8 cellular contexts compared by ENCODE assay signal in genomic region chr18:63367241-63367953, GRCh38. TPM values are rescaled to one million over a fixed set of nuclear protein-coding genes. Genes with fewer than 3 reads are reported as not detected.
A peak's percentile ranks its signal among the peaks of the same experiment; 100 is the strongest.
DNase-seq lines count a peak whose midpoint lies in the region; ATAC-seq, FAIRE-seq and TF ChIP-seq lines count a peak whose summit lies in the region.

No MANE protein-coding gene starts in this region.

- intact Hi-C loops in heart right ventricle (cut with DNase I): loop anchor here in 7 of 10 donors (1.0 to 10.0 kb wide), 6 partner anchors 35 to 653 kb away; partner anchors contain the start of genes VPS4B (in 7 of the 7) and PHLPP1 (in 1 of the 7)

- H3K4me3 ChIP-seq in heart right ventricle: peak overlapping the region; percentile 81 to 97 (median 90)
- H3K4me3 ChIP-seq in upper lobe of left lung: peak overlapping the region; percentile 77 to 99 (median 88)

- peaks cover 0 to 6% (median 3%) of the 10 kb centered on the region in 9 donors for H3K36me3 ChIP-seq in heart right ventricle
- peaks cover 0 to 2% (median under 1%) of the 10 kb centered on the region in 4 donors for H3K36me3 ChIP-seq in upper lobe of left lung

- TF ChIP-seq CTCF in heart right ventricle (IDR thresholded peaks at IDR 0.05): peak in 1 of 9 donors; percentile 8
- peak in 2 of 6 experiments; percentile 1 to 4 for TF ChIP-seq CTCF in upper lobe of left lung (IDR thresholded peaks at IDR 0.05)

- 0 to 1% methylated on average over 58 to 66 of the region's 66 CpGs for WGBS in heart right ventricle, 2 donors
- WGBS in upper lobe of left lung, 2 donors: 0 to 1% methylated on average over 6 to 15 of the region's 66 CpGs

- H3K27me3 ChIP-seq in heart right ventricle: no peaks in the 10 kb centered on the region
- no peaks in the 10 kb centered on the region for H3K27me3 ChIP-seq in upper lobe of left lung

- TF ChIP-seq POLR2A in GM12892 (IDR thresholded peaks at IDR 0.05; ENCODE audit: low read depth, low read length) (peak; percentile 86), upper lobe of left lung (IDR thresholded peaks at IDR 0.05) (peak; percentile 27 to 94 (median 84))

- TF ChIP-seq EP300 in upper lobe of left lung (IDR thresholded peaks at IDR 0.05): no peak

- peak; percentile 92 for ATAC-seq in HG02798 (IDR thresholded peaks at IDR 0.05; ENCODE audit: poor library complexity, unreplicated experiment)
- peak; percentile 97 to 99 (median 98) for ATAC-seq in heart right ventricle
- ATAC-seq in upper lobe of left lung (ENCODE audit: low FRiP score in 2 of 2): peak; percentile 98 to 99

- H3K4me1 ChIP-seq in heart right ventricle (peaks cover 3 to 36% (median 13%) of the 10 kb centered on the region in 9 donors), upper lobe of left lung (peaks cover 17 to 23% (median 18%) of the 10 kb centered on the region in 4 donors)

- H3K9me3 ChIP-seq in heart right ventricle (peaks cover 0 to 5% (median 0%) of the 10 kb centered on the region in 11 donors), upper lobe of left lung (no peaks in the 10 kb centered on the region)

- peak; percentile 89 for FAIRE-seq in GM12892 (lab: Jason Lieb, UNC)

- H3K27ac ChIP-seq in heart right ventricle (peak overlapping the region; percentile 94 to 99 (median 98)), upper lobe of left lung (peak overlapping the region; percentile 96 to 99 (median 98))

- DNase-seq in GM12892 (ENCODE audit: insufficient read length): peak; percentile 77
- peak; percentile 99 for DNase-seq in NCI-H1417 treated with DMSO at 0.1 percent for 48 hours (lab: John Stamatoyannopoulos, UW)
- peak; percentile 72 for DNase-seq in T follicular helper cell (ENCODE audit: low read depth)
- peak; percentile 99 for DNase-seq in amniotic epithelial cell (ENCODE audit: low read depth)
- DNase-seq in heart right ventricle: peak; percentile 95 to 97
- DNase-seq in pons (ENCODE audit: low spot score): peak; percentile 92
- peak; percentile 97 to 99 for DNase-seq in upper lobe of left lung

RNA-seq across cellular contexts. Expression of gene KDSR, which starts 0.4 kb away (rescaled TPM):
- polyA plus RNA-seq in GM12892 (2012; ENCODE audit: missing spikeins): 17.8 TPM
- total RNA-seq in heart right ventricle: 10 to 100 TPM; 28.6 to 41.6 (median 34.9) TPM
- polyA plus RNA-seq in heart right ventricle: 10 to 100 TPM in 1 of 2 donors, 1 to 10 TPM in 1; 9.4 to 21.0 TPM
- 10 to 100 TPM; 26.2 to 68.8 (median 45.2) TPM for total RNA-seq in upper lobe of left lung

RNA-seq across cellular contexts. Expression of gene BCL2, which starts 47.8 kb away (rescaled TPM):
- polyA plus RNA-seq in GM12892 (2012; ENCODE audit: missing spikeins): 47.4 TPM
- total RNA-seq in heart right ventricle (10 to 100 TPM in 4 of 10 donors, 1 to 10 TPM in 6; 5.2 to 23.1 (median 9.8) TPM), upper lobe of left lung (10 to 100 TPM in 4 of 6 donors, 1 to 10 TPM in 2; 5.9 to 19.9 (median 11.4) TPM)
- polyA plus RNA-seq in heart right ventricle: 1 to 10 TPM; 1.5 to 3.2 TPM

RNA-seq across cellular contexts. Expression of gene VPS4B, which starts 54.9 kb away (rescaled TPM):
- polyA plus RNA-seq in GM12892 (2012; ENCODE audit: missing spikeins): 25.5 TPM
- total RNA-seq in heart right ventricle (10 to 100 TPM; 19.7 to 39.6 (median 22.8) TPM), upper lobe of left lung (10 to 100 TPM; 24.1 to 63.7 (median 37.9) TPM)
- polyA plus RNA-seq in heart right ventricle: 1 to 10 TPM; 6.1 to 7.3 TPM

Comparison
In these comparisons a context has a peak if more than half of its experiments do, and no peak if none do; other contexts are left out.
1. Peak in every context shown above with its lines: DNase-seq, ATAC-seq, H3K4me3 ChIP-seq and H3K27ac ChIP-seq.